Comparison of ENCODE assay signal across 1 cellular context in genomic region chr16:74592847-74593246, GRCh38.
TF ChIP-seq lines count a peak whose summit lies in the region.

No MANE protein-coding gene starts in this region.

TF ChIP-seq in HepG2, 621 proteins besides CTCF, POLR2A, EP300 and RAD21:
- no peak for TF ChIP-seq E2F1 (CRISPR knock-in tag; IDR thresholded peaks at IDR 0.05)
- no peak for TF ChIP-seq ZKSCAN5 (CRISPR knock-in tag; IDR thresholded peaks at IDR 0.05)
- no peak for TF ChIP-seq ZNF143 (CRISPR knock-in tag; IDR thresholded peaks at IDR 0.05)
- TF ChIP-seq SYNCRIP (IDR thresholded peaks at IDR 0.05; ENCODE audit: insufficient read depth, low read depth, low read length), result no peak
- TF ChIP-seq CEBPB (IDR thresholded peaks at IDR 0.05; ENCODE audit: borderline replicate concordance, low read depth, low read length), result no peak
- TF ChIP-seq ZNF564 (CRISPR knock-in tag; IDR thresholded peaks at IDR 0.05), result peak; percentile 92
- no peak for TF ChIP-seq SAFB2 (CRISPR knock-in tag; IDR thresholded peaks at IDR 0.05; ENCODE audit: borderline replicate concordance, low read depth)
- TF ChIP-seq CREB1 (IDR thresholded peaks at IDR 0.05), result no peak
- TF ChIP-seq CREB1 (CRISPR knock-in tag; IDR thresholded peaks at IDR 0.05), result no peak
